ENCODE assay signal across 24 cellular contexts in the genomic region with DNA sequence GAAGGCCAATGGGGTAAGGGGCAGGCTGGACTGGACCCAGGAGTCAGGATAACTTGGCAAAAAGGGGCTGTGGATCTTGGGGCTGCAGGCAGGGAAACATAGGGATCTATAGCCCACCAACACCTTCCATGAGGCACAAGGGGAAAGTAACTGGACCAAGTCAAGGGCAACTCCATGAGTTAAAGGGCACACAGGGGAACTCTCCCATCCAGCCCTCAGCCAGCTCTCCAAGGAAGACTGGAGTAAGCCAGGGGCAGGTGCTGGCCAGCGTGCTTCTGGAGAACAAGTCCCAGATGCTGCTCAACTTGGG. TPM values are rescaled to one million over a fixed set of nuclear protein-coding genes. Genes with fewer than 3 reads are reported as not detected.
DNase-seq lines count a peak whose midpoint lies in the region; ATAC-seq, FAIRE-seq and TF ChIP-seq lines count a peak whose summit lies in the region.
"Had no signal": no experiment of that assay in that cellular context is flagged by ENCODE, and none has a peak within 500 bp of the region (broad histone marks: within the 10 kb centered on the region; RNA-seq: fewer than 3 reads in every experiment).

No MANE protein-coding gene starts in this region.

- POLR2A ChIA-PET in A549 (lab: Yijun Ruan, JAX) (no interaction called here), IMR-90 (lab: Charles Lee; ENCODE audit: unreplicated experiment) (no interaction called here), K562 (lab: Yijun Ruan, JAX) (interaction anchor here (0.6 to 1.5 kb wide), 2 partner anchors 31 to 374 kb away, joined by 3 to 4 read pairs; a partner anchor contains a TSS)
- POLR2A ChIA-PET in CD8-positive, alpha-beta T cell (lab: Charles Lee): no interaction called here

- intact Hi-C loops in IMR-90 (cut with micrococcal nuclease) (no loop called here), K562 (cut with micrococcal nuclease) (no loop called here)
- intact Hi-C loops in CD8-positive, alpha-beta T cell (cut with DNase I, micrococcal nuclease): no loop called here

- no peaks in the 10 kb centered on the region for H3K79me1 ChIP-seq in IMR-90 (ENCODE audit: low read depth in 1 of 2, low read length in 2 of 2)

- 88% methylated on average over 1 of the region's 1 CpG for WGBS in A549 (ENCODE audit: missing lambda C conversion rate)
- no CpG with 5 or more reads among the region's 1 CpG for WGBS in IMR-90 (ENCODE audit: extremely low coverage in 2 of 2, insufficient read length in 1 of 2), 2 experiments
- WGBS in K562 (ENCODE audit: insufficient coverage, low coverage, missing lambda C conversion rate): 100% methylated on average over 1 of the region's 1 CpG

- no peak overlapping the region for H3K18ac ChIP-seq in IMR-90 (ENCODE audit: low read depth, low read length)

- H3K27ac ChIP-seq in A549 (peak overlapping the region; percentile 60 to 72; a peak in 4 of 6 replicates), IMR-90 (ENCODE audit: insufficient read depth, low read length) (no peak overlapping the region), K562 (ENCODE audit: extremely low read depth, low read depth, low read length) (no peak overlapping the region)
- no peak overlapping the region for H3K27ac ChIP-seq in CD8-positive, alpha-beta T cell (ENCODE audit: low read depth, low read length)
- H3K27ac ChIP-seq: breast epithelium, gastroesophageal sphincter, left ventricle myocardium inferior, Peyer's patch, stomach, tibial artery had no signal

- no peak overlapping the region for H3K56ac ChIP-seq in IMR-90 (ENCODE audit: extremely low read depth, insufficient read depth, low read length)

- BruUV-seq in IMR-90 (replicated peaks; lab: Mats Ljungman, UMichigan): no TSS peak
- no TSS peak for BruUV-seq in K562 (replicated peaks; lab: Mats Ljungman, UMichigan)

- H3K4me1 ChIP-seq in A549 (peaks cover 4% of the 10 kb centered on the region; the same call in 1 of the 3 replicates), IMR-90 (ENCODE audit: control insufficient read depth, insufficient read depth, low read length) (no peaks in the 10 kb centered on the region), K562 (replicated peaks in 1 of 2; ENCODE audit: control insufficient read depth in 2 of 2, insufficient read depth in 2 of 2, low read length in 2 of 2) (peaks cover 13 to 18% of the 10 kb centered on the region in 2 experiments; a peak in 4 of 5 replicates)
- H3K4me1 ChIP-seq in CD8-positive, alpha-beta T cell (ENCODE audit: insufficient read depth, low read length): peaks cover 29% of the 10 kb centered on the region

- no peak overlapping the region for H2AK5ac ChIP-seq in IMR-90 (ENCODE audit: low read depth, low read length)

- FAIRE-seq in A549 (lab: Jason Lieb, UNC) (no peak), K562 (lab: Jason Lieb, UNC) (no peak)
- FAIRE-seq: A204.1, colon had no signal

- H3K27me3 ChIP-seq in IMR-90 (ENCODE audit: control insufficient read depth, insufficient read depth, low read length): no peaks in the 10 kb centered on the region
- no peaks in the 10 kb centered on the region for H3K27me3 ChIP-seq in K562 (ENCODE audit: control insufficient read depth in 2 of 2, insufficient read depth in 2 of 2, low read length in 2 of 2)
- no peaks in the 10 kb centered on the region for H3K27me3 ChIP-seq in CD8-positive, alpha-beta T cell (ENCODE audit: insufficient read depth, low read length)
- H3K27me3 ChIP-seq: breast epithelium, gastroesophageal sphincter, Peyer's patch, stomach, tibial artery had no signal

- H4K91ac ChIP-seq in IMR-90 (ENCODE audit: insufficient read depth, low read depth, low read length): no peak overlapping the region

- H2BK120ac ChIP-seq in IMR-90 (ENCODE audit: low read depth, low read length): no peak overlapping the region

- no peaks in the 10 kb centered on the region for H3K9me3 Mint-ChIP-seq in neural crest cell
- H3K9me3 Mint-ChIP-seq in CD8-positive, alpha-beta T cell: no peaks in the 10 kb centered on the region
- H3K9me3 Mint-ChIP-seq: activated naive CD4-positive, alpha-beta T cell treated with anti-CD3 and anti-CD28 coated beads for 36 hours; IgD-negative memory B cell; natural killer cell; T-cell had no signal

- H3K9ac ChIP-seq in IMR-90 (ENCODE audit: low read depth, low read length): no peak overlapping the region
- H3K9ac ChIP-seq in K562 (ENCODE audit: insufficient read depth in 1 of 2, low read depth in 2 of 2, low read length in 2 of 2): no peak overlapping the region

- H3K14ac ChIP-seq in IMR-90 (replicated peaks; ENCODE audit: low read depth, low read length): no peak overlapping the region

- TF ChIP-seq CTCF in A549 (IDR thresholded peaks at IDR 0.05) (no peak), IMR-90 (conservative IDR thresholded peaks at IDR 0.05; ENCODE audit: low read depth, low read length) (no peak), K562 (IDR thresholded peaks at IDR 0.05 in 2 of 3, conservative IDR thresholded peaks at IDR 0.05 in 1 of 3; ENCODE audit: insufficient read depth in 2 of 3, low read depth in 1 of 3, low read length in 3 of 3) (no peak), neural crest cell (conservative IDR thresholded peaks at IDR 0.05) (no peak)
- TF ChIP-seq CTCF in CD8-positive, alpha-beta T cell (IDR thresholded peaks at IDR 0.05): no peak

- DNase-seq in A549 (ENCODE audit: low read depth in 1 of 2, low spot score in 1 of 2): no peak
- DNase-seq in IMR-90: no peak
- no peak for DNase-seq in K562 (ENCODE audit: extremely low read depth in 1 of 4, low spot score in 3 of 4)
- no peak for DNase-seq in neural crest cell (ENCODE audit: low read depth, low spot score)
- DNase-seq in AG08395 (ENCODE audit: low spot score): no peak
- no peak for DNase-seq in CD8-positive, alpha-beta T cell
- DNase-seq in A172 (ENCODE audit: low spot score): no peak
- DNase-seq: activated CD4-positive, CD25-positive, alpha-beta regulatory T cell treated with anti-CD3 and anti-CD28 coated beads, Interleukin-2, amount 50 U/mL, for 72 hours; DND-41; effector CD8-positive, alpha-beta T cell; natural killer cell had no signal

- H3K4me3 Mint-ChIP-seq in neural crest cell: no peak overlapping the region
- H3K4me3 Mint-ChIP-seq in CD8-positive, alpha-beta T cell: no peak overlapping the region
- H3K4me3 Mint-ChIP-seq: activated naive CD4-positive, alpha-beta T cell treated with anti-CD3 and anti-CD28 coated beads for 36 hours; natural killer cell; T-cell had no signal

- H3K36me3 ChIP-seq in IMR-90 (ENCODE audit: control insufficient read depth, insufficient read depth, low read length): no peaks in the 10 kb centered on the region
- no peaks in the 10 kb centered on the region for H3K36me3 ChIP-seq in K562 (ENCODE audit: control insufficient read depth, insufficient read depth, low read length)
- no peaks in the 10 kb centered on the region for H3K36me3 ChIP-seq in CD8-positive, alpha-beta T cell (ENCODE audit: insufficient read depth, low read length)
- H3K36me3 ChIP-seq: breast epithelium, gastroesophageal sphincter, left ventricle myocardium inferior, Peyer's patch, stomach, tibial artery had no signal

- TF ChIP-seq RAD21 in A549 (conservative IDR thresholded peaks at IDR 0.05 in 1 of 2, IDR thresholded peaks at IDR 0.05 in 1 of 2) (no peak), IMR-90 (IDR thresholded peaks at IDR 0.05; ENCODE audit: low read length) (no peak), K562 (CRISPR knock-in tag; conservative IDR thresholded peaks at IDR 0.05 in 1 of 2, IDR thresholded peaks at IDR 0.05 in 1 of 2) (no peak)

- no peak overlapping the region for H3K23ac ChIP-seq in IMR-90 (ENCODE audit: low read depth, low read length)

- H2BK15ac ChIP-seq in IMR-90 (ENCODE audit: low read depth, low read length): no peak overlapping the region

- no peaks in the 10 kb centered on the region for H3K27me3 Mint-ChIP-seq in neural crest cell (ENCODE audit: low read depth)
- H3K27me3 Mint-ChIP-seq in CD8-positive, alpha-beta T cell (ENCODE audit: low read depth): no peaks in the 10 kb centered on the region
- H3K27me3 Mint-ChIP-seq: IgD-negative memory B cell, progenitor cell of endocrine pancreas, T-cell had no signal

- no peaks in the 10 kb centered on the region for H3K79me2 ChIP-seq in K562 (ENCODE audit: control insufficient read depth, insufficient read depth, low read length)

- H2AFZ ChIP-seq in IMR-90 (replicated peaks; ENCODE audit: low read length, poor library complexity) (peak overlapping the region; percentile 93), K562 (ENCODE audit: low read depth, low read length) (peak overlapping the region; percentile 97)

- peak overlapping the region; percentile 42 for H2AK9ac ChIP-seq in IMR-90 (replicated peaks; ENCODE audit: low read depth, low read length, poor library complexity)

- no peaks in the 10 kb centered on the region for H3K36me3 Mint-ChIP-seq in neural crest cell (ENCODE audit: low read depth)
- no peaks in the 10 kb centered on the region for H3K36me3 Mint-ChIP-seq in CD8-positive, alpha-beta T cell
- H3K36me3 Mint-ChIP-seq: IgD-negative memory B cell, natural killer cell, T-cell had no signal

- in situ Hi-C loops in IMR-90 (cut with MboI; ENCODE audit: low sequenced_read_pairs) (loop anchor here (5.0 kb wide), 1 partner anchor 892 kb away; no protein-coding TSS in a partner anchor), K562 (cut with MboI) (loop anchor here (10.0 kb wide), 2 partner anchors 579 to 889 kb away; no protein-coding TSS in a partner anchor)

- H3K4me2 ChIP-seq in A549 (peak overlapping the region; percentile 55; the same call in 2 of the 3 replicates), IMR-90 (ENCODE audit: low read depth, low read length) (no peak overlapping the region), K562 (ENCODE audit: insufficient read depth, low read length) (0 out of 2 replicates have a peak overlapping the region, but pooled peaks have one; percentile 69)

- TF ChIP-seq POLR2A in A549 (IDR thresholded peaks at IDR 0.05; ENCODE audit: low read length) (no peak), IMR-90 (IDR thresholded peaks at IDR 0.05; ENCODE audit: low read depth, low read length) (no peak), K562 (conservative IDR thresholded peaks at IDR 0.05) (no peak)

- H3K9me1 ChIP-seq in IMR-90 (ENCODE audit: insufficient read depth, low read length) (peaks cover 5% of the 10 kb centered on the region; the same call in 1 of the 2 replicates), K562 (ENCODE audit: control insufficient read depth, insufficient read depth, low read length) (no peaks in the 10 kb centered on the region)

- H2BK5ac ChIP-seq in IMR-90 (ENCODE audit: low read depth, low read length, poor library complexity, severe bottlenecking): no peak overlapping the region

- no peak for TF ChIP-seq EP300 in A549 (IDR thresholded peaks at IDR 0.05)
- no peak for TF ChIP-seq EP300 in K562 (IDR thresholded peaks at IDR 0.05; ENCODE audit: low read length)

- H3K27ac Mint-ChIP-seq in neural crest cell (ENCODE audit: unreplicated experiment): peak overlapping the region; percentile 27
- H3K27ac Mint-ChIP-seq in CD8-positive, alpha-beta T cell: no peak overlapping the region
- H3K27ac Mint-ChIP-seq: activated naive CD4-positive, alpha-beta T cell treated with anti-CD3 and anti-CD28 coated beads for 36 hours; natural killer cell; progenitor cell of endocrine pancreas; T-cell had no signal

- peak overlapping the region; percentile 45 to 88; a peak in 3 of 4 replicates for H4K8ac ChIP-seq in IMR-90 (ENCODE audit: low read depth in 2 of 2, low read length in 2 of 2)

- dilution Hi-C loops in IMR-90 (cut with HindIII; ENCODE audit: low sequenced_read_pairs, unreplicated experiment): no loop called here

- no peak overlapping the region for H3K4me3 ChIP-seq in A549
- H3K4me3 ChIP-seq in IMR-90 (ENCODE audit: insufficient read depth, low read depth, low read length): no peak overlapping the region
- no peak overlapping the region for H3K4me3 ChIP-seq in K562
- H3K4me3 ChIP-seq in CD8-positive, alpha-beta T cell (ENCODE audit: low read depth, low read length): no peak overlapping the region
- H3K4me3 ChIP-seq: gastroesophageal sphincter, Peyer's patch, stomach, tibial artery had no signal

- H4K20me1 ChIP-seq in IMR-90 (ENCODE audit: insufficient read depth, low read length): no peaks in the 10 kb centered on the region
- H4K20me1 ChIP-seq in K562 (replicated peaks; ENCODE audit: control insufficient read depth, insufficient read depth, low read length): no peaks in the 10 kb centered on the region

- CTCF ChIA-PET in A549 (lab: Yijun Ruan, JAX): interaction anchor here (0.6 to 6.6 kb wide), 16 partner anchors 8 to 1054 kb away, joined by 3 to 32 read pairs (median 5); no protein-coding TSS in a partner anchor
- CTCF ChIA-PET in IMR-90 (lab: Yijun Ruan, JAX): interaction anchor here (1.3 kb wide), 1 partner anchor 575 kb away, joined by 8 read pairs; no protein-coding TSS in a partner anchor
- CTCF ChIA-PET in K562 (lab: Yijun Ruan, JAX; ENCODE audit: low intra/inter-chr PET ratio): no interaction called here
- CTCF ChIA-PET in CD8-positive, alpha-beta T cell (lab: Charles Lee): interaction anchor here (0.9 to 15.5 kb wide), 7 partner anchors 8 to 891 kb away, joined by 3 to 384 read pairs (median 11); a partner anchor contains a TSS

- H4K5ac ChIP-seq in IMR-90 (ENCODE audit: low read depth, low read length): no peak overlapping the region; the same call in 1 of the 2 replicates

- ATAC-seq in A549: no peak
- no peak for ATAC-seq in IMR-90 (ENCODE audit: low read depth)
- ATAC-seq in K562: no peak
- no peak for ATAC-seq in CD8-positive, alpha-beta T cell
- ATAC-seq in HG02970 (IDR thresholded peaks at IDR 0.05; ENCODE audit: low FRiP score, unreplicated experiment): no peak
- ATAC-seq: T-cell had no signal

- peaks cover 25% of the 10 kb centered on the region for H3K4me1 Mint-ChIP-seq in neural crest cell
- H3K4me1 Mint-ChIP-seq in CD8-positive, alpha-beta T cell (ENCODE audit: low read depth): peaks cover 38% of the 10 kb centered on the region

- H2BK20ac ChIP-seq in IMR-90 (ENCODE audit: low read depth, low read length): no peak overlapping the region

- no peaks in the 10 kb centered on the region for H3K9me3 ChIP-seq in A549
- no peaks in the 10 kb centered on the region for H3K9me3 ChIP-seq in IMR-90 (ENCODE audit: control insufficient read depth, insufficient read depth, low read length)
- no peaks in the 10 kb centered on the region for H3K9me3 ChIP-seq in K562 (replicated peaks; ENCODE audit: control insufficient read depth, insufficient read depth, low read depth, low read length)
- no peaks in the 10 kb centered on the region for H3K9me3 ChIP-seq in CD8-positive, alpha-beta T cell (ENCODE audit: low read length)
- H3K9me3 ChIP-seq: breast epithelium, gastroesophageal sphincter, left ventricle myocardium inferior, Peyer's patch, stomach, tibial artery had no signal

- no peak overlapping the region for H3K4ac ChIP-seq in IMR-90 (ENCODE audit: low read depth, low read length)

RNA-seq across cellular contexts. Expression of a gene that starts 31.3 kb away (rescaled TPM):
- 73.8 and 76.4 TPM in 2 replicates for polyA plus RNA-seq in A549 (2011; rRNA removed)
- polyA plus RNA-seq in A549 (2012; cell fraction: cytosol; rRNA removed): 303 and 417 TPM in 2 replicates
- polyA plus RNA-seq in A549 (2012; cell fraction: nucleus; rRNA removed): 621 and 1,069 TPM in 2 replicates
- polyA plus RNA-seq in A549 (2017; fragmentation: RNase III; extraction: RNeasy Plus Mini Kit Qiagen cat#74134 plus additional on column Dnase treatment): 109 to 135 TPM (median 114 TPM) in 3 replicates
- polyA minus RNA-seq in A549 (2011; rRNA and poly(A)+ RNA removed): 45.3 and 60.5 TPM in 2 replicates
- 6.5 and 19.7 TPM in 2 replicates for total RNA-seq in IMR-90 (2012; rRNA removed)
- 82.3 and 140 TPM in 2 replicates for polyA plus RNA-seq in IMR-90 (2012; rRNA removed)
- 116 and 171 TPM in 2 replicates for polyA plus RNA-seq in IMR-90 (2012; cell fraction: cytosol; rRNA removed)
- polyA plus RNA-seq in IMR-90 (2012; cell fraction: nucleus; rRNA removed; ENCODE audit: low replicate concordance): 95.1 and 247 TPM in 2 replicates
- 11.8 and 14.3 TPM in 2 replicates for total RNA-seq in K562 (2011; cell fraction: chromatin; rRNA removed; ENCODE audit: low replicate concordance)
- total RNA-seq in K562 (2011; cell fraction: nucleolus; rRNA removed): 10.0 and 12.0 TPM in 2 replicates
- total RNA-seq in K562 (2011; cell fraction: nucleoplasm; rRNA removed): 10.0 and 20.1 TPM in 2 replicates
- total RNA-seq in K562 (2014; rRNA removed): 5.3 and 6.2 TPM in 2 replicates
- 3.2 and 4.0 TPM in 2 replicates for total RNA-seq in K562 (2014; rRNA removed; fragmentation: Illumina TruSeq; extraction: Trizol)
- total RNA-seq in K562 (2015; rRNA removed; fragmentation: Illumina TruSeq; extraction: Trizol): 3.7 and 3.8 TPM in 2 replicates
- 26.6 and 27.2 TPM in 2 replicates for total RNA-seq in K562 (2021)
- polyA plus RNA-seq in K562 (2011; rRNA removed): 3.7 and 6.6 TPM in 2 replicates
- polyA plus RNA-seq in K562 (2011; cell fraction: cytosol; rRNA removed): 10.0 and 19.9 TPM in 2 replicates
- 14.4 and 33.2 TPM in 2 replicates for polyA plus RNA-seq in K562 (2011; cell fraction: nucleus; rRNA removed)
- polyA plus RNA-seq in K562 (2012): 9.5 and 18.5 TPM in 2 replicates
- 13.7 and 15.5 TPM in 2 replicates for polyA plus RNA-seq in K562 (2014; fragmentation: Illumina TruSeq; extraction: Trizol)
- 1 to 10 TPM; 1.3 to 3.2 TPM for polyA plus RNA-seq in K562 (2014; fragmentation: Nextera tagmentation; extraction: Ambion mirVana)
- 11.1 and 11.7 TPM in 2 replicates for polyA plus RNA-seq in K562 (2014; rRNA removed)
- 3.1 TPM in 2 replicates for polyA minus RNA-seq in K562 (2011; rRNA and poly(A)+ RNA removed)
- polyA minus RNA-seq in K562 (2011; cell fraction: cytosol; rRNA and poly(A)+ RNA removed): 15.1 and 34.9 TPM in 2 replicates
- 9.0 and 10.3 TPM in 2 replicates for polyA minus RNA-seq in K562 (2011; cell fraction: nucleus; rRNA and poly(A)+ RNA removed)
- 289 and 298 TPM in 2 replicates for total RNA-seq in neural crest cell
- total RNA-seq in CD8-positive, alpha-beta T cell: 100 to 1,000 TPM; 241 to 248 TPM
- 39.7 and 49.7 TPM in 2 replicates for total RNA-seq in A172 (2014; rRNA removed; shearing (Covaris generic))

Comparison
In these comparisons a context has a peak if more than half of its experiments do, and no peak if none do; other contexts are left out.
1. H3K27ac ChIP-seq: peak in A549 (2 of 2); none in IMR-90 (single experiment), K562 (single experiment) and CD8-positive, alpha-beta T cell (single experiment).